ENCODE assay signal across 29 cellular contexts in genomic region chr6:21800330-21800729, GRCh38.
"Had no signal": no experiment of that assay in that cellular context is flagged by ENCODE, and none has a peak within 500 bp of the region (broad histone marks: within the 10 kb centered on the region; RNA-seq: fewer than 3 reads in every experiment).

No MANE protein-coding gene starts in this region.

- H3K27ac ChIP-seq: adrenal gland, brain microvascular endothelial cell, gastrocnemius medialis, left lung, lower lobe of right lung, neutrophil, ovary, psoas muscle, sigmoid colon, thyroid gland had no signal

- H3K4me1 ChIP-seq: adrenal gland, gastrocnemius medialis, left lung, lower lobe of right lung, psoas muscle, thyroid gland had no signal

- H3K27ac Mint-ChIP-seq: activated CD4-positive, alpha-beta T cell treated with anti-CD3 and anti-CD28 coated beads for 36 hours; activated naive CD4-positive, alpha-beta T cell treated with anti-CD3 and anti-CD28 coated beads for 36 hours; activated naive CD8-positive, alpha-beta T cell treated with anti-CD3 and anti-CD28 coated beads for 36 hours; effector memory CD8-positive, alpha-beta T cell; natural killer cell; stimulated activated memory B cell treated with anti-CD40 and anti-IgM and Interleukin-4, amounts not matched to agents 10 μg/mL and 1 μg/mL and 100 μg/mL, for 72 hours; stimulated activated naive CD8-positive, alpha-beta T cell treated with anti-CD3 and anti-CD28 coated beads, Interleukin-15, amount 100 ng/mL, for 72 hours had no signal

- FAIRE-seq: islet of Langerhans, small intestine had no signal

- DNase-seq: activated CD4-positive, alpha-beta T cell treated with anti-CD3 and anti-CD28 coated beads for 36 hours; activated CD4-positive, CD25-positive, alpha-beta regulatory T cell; activated effector memory CD4-positive, alpha-beta T cell treated with Interleukin-2 at 50 U/mL for 16 hours; activated naive CD4-positive, alpha-beta T cell treated with anti-CD3 and anti-CD28 coated beads for 36 hours; activated naive CD8-positive, alpha-beta T cell treated with anti-CD3 and anti-CD28 coated beads for 36 hours; activated T-cell treated with anti-CD3 and anti-CD28 coated beads for 4 hours; adrenal gland; aorta; cortex of kidney; effector memory CD8-positive, alpha-beta T cell; erythroblast; gastrocnemius medialis; glutamatergic neuron; left lung; lower lobe of right lung; natural killer cell; ovary; psoas muscle; sigmoid colon; small intestine; stimulated activated CD4-positive, alpha-beta T cell treated with anti-CD3 and anti-CD28 coated beads, Interleukin-1b, Interleukin-23, amount 100 ng/mL, for 48 hours; stimulated activated CD4-positive, alpha-beta T cell treated with anti-CD3 and anti-CD28 coated beads, Interleukin-4, amount 100 ng/mL, for 4 hours; stimulated activated CD8-positive, alpha-beta memory T cell treated with anti-CD3 and anti-CD28 coated beads, Interleukin-4, amount 100 ng/mL, for 48 hours; stimulated activated naive CD8-positive, alpha-beta T cell treated with anti-CD3 and anti-CD28 coated beads, Interleukin-15, amount 100 ng/mL, for 72 hours had no signal

- H3K36me3 Mint-ChIP-seq: activated naive CD8-positive, alpha-beta T cell treated with anti-CD3 and anti-CD28 coated beads for 36 hours; natural killer cell; stimulated activated memory B cell treated with anti-CD40 and anti-IgM and Interleukin-4, amounts not matched to agents 10 μg/mL and 1 μg/mL and 100 μg/mL, for 72 hours had no signal

- H3K36me3 ChIP-seq: adrenal gland, brain microvascular endothelial cell, gastrocnemius medialis, left lung, lower lobe of right lung, neutrophil, ovary, sigmoid colon, thyroid gland had no signal

- H3K4me1 Mint-ChIP-seq: activated CD4-positive, alpha-beta T cell treated with anti-CD3 and anti-CD28 coated beads for 36 hours; activated naive CD8-positive, alpha-beta T cell treated with anti-CD3 and anti-CD28 coated beads for 36 hours; natural killer cell; stimulated activated memory B cell treated with anti-CD40 and anti-IgM and Interleukin-4, amounts not matched to agents 10 μg/mL and 1 μg/mL and 100 μg/mL, for 72 hours; stimulated activated naive CD8-positive, alpha-beta T cell treated with anti-CD3 and anti-CD28 coated beads, Interleukin-15, amount 100 ng/mL, for 72 hours had no signal

- H3K4me3 Mint-ChIP-seq: activated CD4-positive, alpha-beta T cell treated with anti-CD3 and anti-CD28 coated beads for 36 hours; activated naive CD4-positive, alpha-beta T cell treated with anti-CD3 and anti-CD28 coated beads for 36 hours; activated naive CD8-positive, alpha-beta T cell treated with anti-CD3 and anti-CD28 coated beads for 36 hours; effector memory CD8-positive, alpha-beta T cell; natural killer cell; stimulated activated memory B cell treated with anti-CD40 and anti-IgM and Interleukin-4, amounts not matched to agents 10 μg/mL and 1 μg/mL and 100 μg/mL, for 72 hours; stimulated activated naive CD8-positive, alpha-beta T cell treated with anti-CD3 and anti-CD28 coated beads, Interleukin-15, amount 100 ng/mL, for 72 hours had no signal

- H3K27me3 ChIP-seq: adrenal gland, brain microvascular endothelial cell, gastrocnemius medialis, left lung, neutrophil, ovary, sigmoid colon, thyroid gland had no signal

- H3K27me3 Mint-ChIP-seq: activated CD4-positive, alpha-beta T cell treated with anti-CD3 and anti-CD28 coated beads for 36 hours; activated naive CD8-positive, alpha-beta T cell treated with anti-CD3 and anti-CD28 coated beads for 36 hours; effector memory CD8-positive, alpha-beta T cell; stimulated activated memory B cell treated with anti-CD40 and anti-IgM and Interleukin-4, amounts not matched to agents 10 μg/mL and 1 μg/mL and 100 μg/mL, for 72 hours; stimulated activated naive CD8-positive, alpha-beta T cell treated with anti-CD3 and anti-CD28 coated beads, Interleukin-15, amount 100 ng/mL, for 72 hours had no signal

- H3K9me3 Mint-ChIP-seq: activated naive CD4-positive, alpha-beta T cell treated with anti-CD3 and anti-CD28 coated beads for 36 hours; activated naive CD8-positive, alpha-beta T cell treated with anti-CD3 and anti-CD28 coated beads for 36 hours; natural killer cell; stimulated activated naive CD8-positive, alpha-beta T cell treated with anti-CD3 and anti-CD28 coated beads, Interleukin-15, amount 100 ng/mL, for 72 hours had no signal

- H3K9me3 ChIP-seq: adrenal gland, gastrocnemius medialis, left lung, lower lobe of right lung, neutrophil, ovary, psoas muscle, sigmoid colon, thyroid gland had no signal

- H3K4me3 ChIP-seq: adrenal gland, gastrocnemius medialis, left lung, lower lobe of right lung, ovary, psoas muscle, sigmoid colon, thyroid gland had no signal
